Comparison of ENCODE assay signal across 1 cellular context in genomic region chr1:115088871-115089442, GRCh38.
TF ChIP-seq lines count a peak whose summit lies in the region.

No MANE protein-coding gene starts in this region.

TF ChIP-seq in H1, 55 proteins besides CTCF, POLR2A, EP300 and RAD21:
- TF ChIP-seq FOSL1 (IDR thresholded peaks at IDR 0.05; ENCODE audit: insufficient read depth, low read depth, low read length): no peak
- no peak for TF ChIP-seq BCL11A (IDR thresholded peaks at IDR 0.05; ENCODE audit: low read depth in 2 of 2, low read length in 2 of 2)
- peak; percentile 16 for TF ChIP-seq KDM4A (IDR thresholded peaks at IDR 0.05; ENCODE audit: low read depth, low read length, severe bottlenecking)
